Comparison of ENCODE assay signal across 1 cellular context in genomic region chr17:76672270-76672851, GRCh38.
TF ChIP-seq lines count a peak whose summit lies in the region.

No MANE protein-coding gene starts in this region.

TF ChIP-seq in HepG2, 621 proteins besides CTCF, POLR2A, EP300 and RAD21 (continued from another document and continues in another):
- TF ChIP-seq FOXO1 (CRISPR knock-in tag; IDR thresholded peaks at IDR 0.05) (peak; percentile 52; the same call in 1 of the 2 replicates), FOXK1 (CRISPR knock-in tag; IDR thresholded peaks at IDR 0.05; ENCODE audit: borderline replicate concordance, low read depth) (peak; percentile 47; the same call in 1 of the 2 replicates), NFAT5 (CRISPR knock-in tag; IDR thresholded peaks at IDR 0.05) (no peak), TAF15 (IDR thresholded peaks at IDR 0.05; ENCODE audit: low read depth, low read length, poor library complexity, severe bottlenecking) (no peak), MLLT10 (CRISPR knock-in tag; IDR thresholded peaks at IDR 0.05) (no peak), BORCS8-MEF2B (CRISPR knock-in tag; IDR thresholded peaks at IDR 0.05) (no peak), HNF4G (IDR thresholded peaks at IDR 0.05; ENCODE audit: borderline replicate concordance, low read depth, low read length) (peak; percentile 27; the same call in 1 of the 2 replicates), HNF4G (CRISPR knock-in tag; IDR thresholded peaks at IDR 0.05; ENCODE audit: borderline replicate concordance, low read depth) (no peak; the same call in 1 of the 2 replicates), CAMTA2 (CRISPR knock-in tag; IDR thresholded peaks at IDR 0.05; ENCODE audit: borderline replicate concordance) (no peak), SNAI1 (CRISPR knock-in tag; IDR thresholded peaks at IDR 0.05; ENCODE audit: borderline replicate concordance) (0 out of 2 replicates have a peak, but pooled peaks have one; percentile 6), ZNF550 (CRISPR knock-in tag; IDR thresholded peaks at IDR 0.05; ENCODE audit: borderline replicate concordance) (no peak), EED (CRISPR knock-in tag; IDR thresholded peaks at IDR 0.05) (no peak), ZMYM3 (CRISPR knock-in tag; IDR thresholded peaks at IDR 0.05) (no peak), FIP1L1 (IDR thresholded peaks at IDR 0.05; ENCODE audit: borderline replicate concordance, insufficient read depth, low read depth, low read length) (no peak), EEA1 (CRISPR knock-in tag; IDR thresholded peaks at IDR 0.05; ENCODE audit: borderline replicate concordance) (no peak), ZBTB39 (CRISPR knock-in tag; IDR thresholded peaks at IDR 0.05) (no peak; the same call in 1 of the 2 replicates), FOXM1 (CRISPR knock-in tag; IDR thresholded peaks at IDR 0.05) (no peak), ZNF619 (CRISPR knock-in tag; IDR thresholded peaks at IDR 0.05) (no peak), MIXL1 (CRISPR knock-in tag; IDR thresholded peaks at IDR 0.05) (0 out of 2 replicates have a peak, but pooled peaks have one; percentile 8), MAFK (conservative IDR thresholded peaks at IDR 0.05 in 1 of 2, IDR thresholded peaks at IDR 0.05 in 1 of 2; ENCODE audit: low read length in 2 of 2) (0 out of 4 replicates have a peak, but pooled peaks of 1 of the 2 experiments have one; percentile 0), PPARG (CRISPR knock-in tag; conservative IDR thresholded peaks at IDR 0.05) (peak; percentile 95), ZNF3 (CRISPR knock-in tag; IDR thresholded peaks at IDR 0.05) (0 out of 2 replicates have a peak, but pooled peaks have one; percentile 45), ZNF616 (CRISPR knock-in tag; IDR thresholded peaks at IDR 0.05; ENCODE audit: low read depth) (no peak), CEBPB (IDR thresholded peaks at IDR 0.05; ENCODE audit: borderline replicate concordance, low read depth, low read length) (no peak), BCL6 (CRISPR knock-in tag; IDR thresholded peaks at IDR 0.05) (0 out of 2 replicates have a peak, but pooled peaks have one; percentile 40), GMEB2 (CRISPR knock-in tag; IDR thresholded peaks at IDR 0.05; ENCODE audit: low read depth) (no peak), NCOA2 (CRISPR knock-in tag; IDR thresholded peaks at IDR 0.05) (peak; percentile 66), RNF219 (CRISPR knock-in tag; IDR thresholded peaks at IDR 0.05) (no peak), ZNF83 (CRISPR knock-in tag; IDR thresholded peaks at IDR 0.05; ENCODE audit: borderline replicate concordance) (no peak), ZNF329 (CRISPR knock-in tag; IDR thresholded peaks at IDR 0.05; ENCODE audit: low read depth) (no peak), SMARCC2 (IDR thresholded peaks at IDR 0.05) (no peak), RERE (CRISPR knock-in tag; IDR thresholded peaks at IDR 0.05; ENCODE audit: low read depth) (0 out of 2 replicates have a peak, but pooled peaks have one; percentile 60), ISL2 (CRISPR knock-in tag; IDR thresholded peaks at IDR 0.05) (no peak), FOXA3 (CRISPR knock-in tag; IDR thresholded peaks at IDR 0.05) (peak; percentile 74), ATF6 (CRISPR knock-in tag; conservative IDR thresholded peaks at IDR 0.05) (no peak), TGIF2 (CRISPR knock-in tag; IDR thresholded peaks at IDR 0.05) (peak; percentile 62; the same call in 1 of the 2 replicates), FOXA1 (IDR thresholded peaks at IDR 0.05) (no peak), FOXA1 (CRISPR knock-in tag; IDR thresholded peaks at IDR 0.05) (peak; percentile 64; the same call in 1 of the 2 replicates), ZNF784 (CRISPR knock-in tag; IDR thresholded peaks at IDR 0.05; ENCODE audit: borderline replicate concordance) (no peak), ZNF354B (CRISPR knock-in tag; IDR thresholded peaks at IDR 0.05) (no peak), HNRNPUL1 (IDR thresholded peaks at IDR 0.05; ENCODE audit: low read depth, low read length) (no peak), HDAC1 (CRISPR knock-in tag; IDR thresholded peaks at IDR 0.05) (peak; percentile 13; the same call in 1 of the 2 replicates), MZF1 (CRISPR knock-in tag; IDR thresholded peaks at IDR 0.05; ENCODE audit: borderline replicate concordance) (no peak), ZEB1 (IDR thresholded peaks at IDR 0.05; ENCODE audit: insufficient replicate concordance, low read depth) (no peak), MTF1 (CRISPR knock-in tag; IDR thresholded peaks at IDR 0.05) (no peak), HNF4A (CRISPR knock-in tag; IDR thresholded peaks at IDR 0.05) (peak; percentile 57), ZNF556 (CRISPR knock-in tag; IDR thresholded peaks at IDR 0.05; ENCODE audit: borderline replicate concordance) (no peak)
